In the genomic region with DNA sequence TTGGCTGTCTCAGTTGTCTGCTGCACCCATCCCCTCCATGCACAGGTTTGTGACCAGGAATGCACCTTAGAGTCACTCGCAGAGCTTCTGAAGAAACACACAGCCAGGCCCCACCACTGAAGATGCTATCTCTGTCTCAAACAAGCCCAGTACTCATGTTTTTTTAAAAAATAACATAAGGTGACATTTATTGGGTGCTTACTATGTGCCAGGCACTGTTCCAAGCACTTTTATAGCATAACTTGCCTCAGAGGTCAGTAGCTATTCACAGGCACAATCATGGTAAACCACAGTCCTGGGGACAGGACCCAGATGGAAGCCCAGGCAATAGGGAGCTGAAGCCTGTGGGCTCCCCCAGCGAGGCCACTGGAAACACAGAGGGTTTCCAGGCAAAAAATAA, we compare ENCODE assay signal across 33 cellular contexts. TPM values are rescaled to one million over a fixed set of nuclear protein-coding genes. Genes with fewer than 3 reads are reported as not detected.
"Had no signal": no experiment of that assay in that cellular context is flagged by ENCODE, and none has a peak within 500 bp of the region (broad histone marks: within the 10 kb centered on the region; RNA-seq: fewer than 3 reads in every experiment).

No MANE protein-coding gene starts in this region.

- H3K4me3 Mint-ChIP-seq: activated B cell treated with CpG ODN at 0.5 μM for 24 hours; activated CD4-positive, alpha-beta memory T cell treated with anti-CD3 and anti-CD28 coated beads for 36 hours; brain; mesothelial cell of epicardium; naive thymus-derived CD8-positive, alpha-beta T cell; neural crest cell; T-cell; T-helper 2 cell treated with Interferon-gamma antibody and Interleukin-4, amounts not matched to agents 5 μg/mL and 100 μg/mL, for 36 hours had no signal

- ATAC-seq: activated naive CD4-positive, alpha-beta T cell treated with anti-CD3 and anti-CD28 coated beads, Interleukin-2, amount 50 U/mL, for 72 hours; gastrocnemius medialis; left cardiac atrium; left ventricle myocardium superior; naive thymus-derived CD8-positive, alpha-beta T cell; pancreas; psoas muscle; T-cell; upper lobe of right lung had no signal

- H3K27me3 ChIP-seq: adrenal gland, cardiac muscle cell, colonic mucosa, gastrocnemius medialis, pancreas, suprapubic skin, tibial artery, upper lobe of right lung had no signal

- H3K4me1 ChIP-seq: colonic mucosa, gastrocnemius medialis, pancreas, psoas muscle, suprapubic skin, tibial artery, upper lobe of right lung had no signal

- H3K27me3 Mint-ChIP-seq: activated B cell treated with CpG ODN at 0.5 μM for 24 hours; activated CD4-positive, alpha-beta memory T cell treated with anti-CD3 and anti-CD28 coated beads for 36 hours; naive thymus-derived CD8-positive, alpha-beta T cell; T-cell had no signal

- H3K4me3 ChIP-seq: adrenal gland, cardiac muscle cell, colonic mucosa, gastrocnemius medialis, pancreas, psoas muscle, smooth muscle cell, suprapubic skin, tibial artery, upper lobe of right lung had no signal

- H3K27ac Mint-ChIP-seq: activated B cell treated with CpG ODN at 0.5 μM for 24 hours; activated CD4-positive, alpha-beta memory T cell treated with anti-CD3 and anti-CD28 coated beads for 36 hours; activated T-helper 2 cell treated with anti-CD3 and anti-CD28 coated beads, Interferon-gamma antibody, Interleukin-2, Interleukin-4, amounts not matched to agents 10 μg/mL and 5 μg/mL and 100 μg/mL, durations not matched to agents 14 hours and 24 hours and 36 hours; mesothelial cell of epicardium; T-helper 2 cell treated with Interferon-gamma antibody and Interleukin-4, amounts not matched to agents 5 μg/mL and 100 μg/mL, for 36 hours had no signal

- DNase-seq: activated B cell treated with CpG ODN at 0.5 μM for 24 hours; activated CD4-positive, alpha-beta memory T cell treated with anti-CD3 and anti-CD28 coated beads for 36 hours; activated CD4-positive, alpha-beta T cell treated with anti-CD3 and anti-CD28 coated beads for 4 hours; activated CD8-positive, alpha-beta memory T cell treated with anti-CD3 and anti-CD28 coated beads, Interleukin-2, amount 50 U/mL, for 4 hours; activated T-cell treated with anti-CD3 and anti-CD28 coated beads, Interleukin-2, amount 50 U/mL, for 1 hour; cerebellar nuclear complex; colonic mucosa; effector CD8-positive, alpha-beta T cell; gastrocnemius medialis; glutamatergic neuron; left cardiac atrium; left ventricle myocardium superior; naive thymus-derived CD8-positive, alpha-beta T cell; nucleus accumbens; psoas muscle; stimulated activated CD4-positive, alpha-beta T cell treated with anti-CD3 and anti-CD28 coated beads, Interleukin-15, amount 100 ng/mL, for 24 hours; stimulated activated CD4-positive, alpha-beta T cell treated with anti-CD3 and anti-CD28 coated beads, Interleukin-2, amount 100 ng/mL, for 24 hours; stimulated activated naive CD4-positive, alpha-beta T cell; T-cell; tibial artery; upper lobe of right lung had no signal

- H3K27ac ChIP-seq: adrenal gland, cardiac muscle cell, colonic mucosa, gastrocnemius medialis, pancreas, psoas muscle, suprapubic skin, tibial artery, upper lobe of right lung had no signal

- H3K9me3 Mint-ChIP-seq: activated B cell treated with CpG ODN at 0.5 μM for 24 hours; activated CD4-positive, alpha-beta memory T cell treated with anti-CD3 and anti-CD28 coated beads for 36 hours; activated naive CD4-positive, alpha-beta T cell treated with anti-CD3 and anti-CD28 coated beads, Interleukin-2, amount 50 U/mL, for 72 hours; activated T-helper 2 cell treated with anti-CD3 and anti-CD28 coated beads, Interferon-gamma antibody, Interleukin-2, Interleukin-4, amounts not matched to agents 10 μg/mL and 5 μg/mL and 100 μg/mL, durations not matched to agents 14 hours and 24 hours and 36 hours; mesothelial cell of epicardium; naive thymus-derived CD8-positive, alpha-beta T cell; neural crest cell; T-cell; T-helper 2 cell treated with Interferon-gamma antibody and Interleukin-4, amounts not matched to agents 5 μg/mL and 100 μg/mL, for 36 hours had no signal

- H3K9me3 ChIP-seq: adrenal gland, colonic mucosa, gastrocnemius medialis, pancreas, psoas muscle, suprapubic skin, tibial artery, upper lobe of right lung had no signal

RNA-seq across cellular contexts. Expression of a gene that starts 40.1 kb away (rescaled TPM):
- total RNA-seq: activated B cell treated with CpG ODN at 0.5 μM for 24 hours; activated CD4-positive, alpha-beta memory T cell treated with anti-CD3 and anti-CD28 coated beads for 36 hours; activated CD8-positive, alpha-beta memory T cell treated with anti-CD3 and anti-CD28 coated beads for 36 hours; activated T-helper 2 cell treated with anti-CD3 and anti-CD28 coated beads, Interferon-gamma antibody, Interleukin-2, Interleukin-4, amounts not matched to agents 10 μg/mL and 5 μg/mL and 100 μg/mL, durations not matched to agents 14 hours and 24 hours and 36 hours; naive thymus-derived CD8-positive, alpha-beta T cell; T-cell had no signal
